22 cellular contexts compared by ENCODE assay signal in genomic region chr12:67927231-67927630, GRCh38.
"Had no signal": no experiment of that assay in that cellular context is flagged by ENCODE, and none has a peak within 500 bp of the region (broad histone marks: within the 10 kb centered on the region; RNA-seq: fewer than 3 reads in every experiment).

No MANE protein-coding gene starts in this region.

- H3K27ac ChIP-seq: epithelial cell of prostate, gastrocnemius medialis, lower lobe of right lung, ovary, psoas muscle, sigmoid colon, spleen, suprapubic skin had no signal

- H3K27me3 ChIP-seq: gastrocnemius medialis, ovary, sigmoid colon, spleen, suprapubic skin had no signal

- H3K4me3 ChIP-seq: gastrocnemius medialis, lower lobe of right lung, ovary, psoas muscle, sigmoid colon, spleen, suprapubic skin had no signal

- H3K36me3 ChIP-seq: gastrocnemius medialis, lower lobe of right lung, ovary, sigmoid colon, spleen, suprapubic skin had no signal

- H3K4me1 ChIP-seq: lower lobe of right lung, spleen had no signal

- H3K9me3 ChIP-seq: gastrocnemius medialis, lower lobe of right lung, ovary, psoas muscle, sigmoid colon, spleen, suprapubic skin had no signal

- DNase-seq: caudate nucleus; effector CD8-positive, alpha-beta T cell; endodermal cell; foreskin fibroblast; gastrocnemius medialis; head of caudate nucleus; left cardiac atrium; left ventricle myocardium superior; lower lobe of right lung; naive thymus-derived CD4-positive, alpha-beta T cell; nephron progenitor cell; nucleus accumbens; ovary; posterior cingulate gyrus; psoas muscle; right cardiac atrium; sigmoid colon; spleen; stimulated activated CD4-positive, alpha-beta T cell treated with anti-CD3 and anti-CD28 coated beads, Interleukin-4, amount 100 ng/mL, for 4 hours; stimulated activated naive CD8-positive, alpha-beta T cell treated with anti-CD3 and anti-CD28 coated beads, Interleukin-15, Interleukin-2, amounts not matched to agents 100 U/mL and 50 U/mL, for 24 hours had no signal
